ENCODE assay signal across 1 cellular context in genomic region chr11:69657911-69658605, GRCh38.
TF ChIP-seq lines count a peak whose summit lies in the region.

No MANE protein-coding gene starts in this region.

TF ChIP-seq in HepG2, 621 proteins besides CTCF, POLR2A, EP300 and RAD21 (continued from another document and continues in another):
- TF ChIP-seq DZIP1 (CRISPR knock-in tag; IDR thresholded peaks at IDR 0.05), result no peak
- TF ChIP-seq ZNF331 (CRISPR knock-in tag; IDR thresholded peaks at IDR 0.05), result peak; percentile 95
- TF ChIP-seq HNRNPUL1 (IDR thresholded peaks at IDR 0.05; ENCODE audit: low read depth, low read length), result no peak
- TF ChIP-seq MBD4 (IDR thresholded peaks at IDR 0.05; ENCODE audit: borderline replicate concordance, low read length), result no peak
- peak; percentile 64 for TF ChIP-seq CBFB (CRISPR knock-in tag; IDR thresholded peaks at IDR 0.05)
- TF ChIP-seq ZNF670 (CRISPR knock-in tag; IDR thresholded peaks at IDR 0.05; ENCODE audit: borderline replicate concordance), result no peak; the same call in 1 of the 2 replicates
- no peak for TF ChIP-seq ZNF597 (CRISPR knock-in tag; IDR thresholded peaks at IDR 0.05)
- TF ChIP-seq ZNF264 (CRISPR knock-in tag; IDR thresholded peaks at IDR 0.05), result peak; percentile 78
- TF ChIP-seq ZBTB20 (CRISPR knock-in tag; IDR thresholded peaks at IDR 0.05; ENCODE audit: borderline replicate concordance, low read depth), result peak; percentile 58; the same call in 1 of the 2 replicates
- TF ChIP-seq ZFP82 (CRISPR knock-in tag; IDR thresholded peaks at IDR 0.05; ENCODE audit: borderline replicate concordance), result no peak
- TF ChIP-seq CERS6 (CRISPR knock-in tag; IDR thresholded peaks at IDR 0.05), result no peak
- TF ChIP-seq ZNF414 (CRISPR knock-in tag; IDR thresholded peaks at IDR 0.05), result no peak
- TF ChIP-seq ZNF839 (CRISPR knock-in tag; IDR thresholded peaks at IDR 0.05; ENCODE audit: borderline replicate concordance), result no peak
- TF ChIP-seq ETV5 (CRISPR knock-in tag; IDR thresholded peaks at IDR 0.05; ENCODE audit: borderline replicate concordance), result peak; percentile 97
- no peak for TF ChIP-seq EZH2 (conservative IDR thresholded peaks at IDR 0.05; ENCODE audit: low read depth, low read length)
- peak; percentile 55; the same call in 1 of the 2 replicates for TF ChIP-seq CREB3 (CRISPR knock-in tag; IDR thresholded peaks at IDR 0.05)
- no peak for TF ChIP-seq PRPF4 (IDR thresholded peaks at IDR 0.05; ENCODE audit: low read depth, low read length, poor library complexity, severe bottlenecking)
- peak; percentile 80; the same call in 1 of the 2 replicates for TF ChIP-seq ZNF343 (CRISPR knock-in tag; IDR thresholded peaks at IDR 0.05)
- no peak for TF ChIP-seq ZNF737 (CRISPR knock-in tag; IDR thresholded peaks at IDR 0.05; ENCODE audit: borderline replicate concordance)
- TF ChIP-seq NPAS2 (CRISPR knock-in tag; IDR thresholded peaks at IDR 0.05; ENCODE audit: borderline replicate concordance), result no peak
- peak; percentile 75; the same call in 1 of the 2 replicates for TF ChIP-seq TP53 (CRISPR knock-in tag; conservative IDR thresholded peaks at IDR 0.05)
- no peak for TF ChIP-seq NR2F1 (CRISPR knock-in tag; IDR thresholded peaks at IDR 0.05)
- TF ChIP-seq NONO (IDR thresholded peaks at IDR 0.05), result no peak
- peak; percentile 86; the same call in 1 of the 2 replicates for TF ChIP-seq NONO (CRISPR knock-in tag; conservative IDR thresholded peaks at IDR 0.05)
- TF ChIP-seq MED13 (CRISPR knock-in tag; IDR thresholded peaks at IDR 0.05), result peak; percentile 48; the same call in 1 of the 2 replicates
- TF ChIP-seq TRIM22 (IDR thresholded peaks at IDR 0.05), result no peak
- TF ChIP-seq ZNF430 (CRISPR knock-in tag; IDR thresholded peaks at IDR 0.05), result peak; percentile 67
- TF ChIP-seq POLR2G (IDR thresholded peaks at IDR 0.05; ENCODE audit: low read depth, low read length), result peak; percentile 69
- peak; percentile 56; the same call in 1 of the 2 replicates for TF ChIP-seq PRDM10 (CRISPR knock-in tag; IDR thresholded peaks at IDR 0.05; ENCODE audit: low read depth)
- TF ChIP-seq KAT8 (CRISPR knock-in tag; IDR thresholded peaks at IDR 0.05), result peak; percentile 80
- no peak for TF ChIP-seq TAF15 (IDR thresholded peaks at IDR 0.05; ENCODE audit: low read depth, low read length, poor library complexity, severe bottlenecking)
- TF ChIP-seq MXD1 (CRISPR knock-in tag; IDR thresholded peaks at IDR 0.05), result peak; percentile 66; the same call in 1 of the 2 replicates
- no peak for TF ChIP-seq LCORL (IDR thresholded peaks at IDR 0.05)
- peak; percentile 97 for TF ChIP-seq LCORL (CRISPR knock-in tag; IDR thresholded peaks at IDR 0.05)
- no peak; the same call in 1 of the 2 replicates for TF ChIP-seq NAIF1 (CRISPR knock-in tag; IDR thresholded peaks at IDR 0.05; ENCODE audit: borderline replicate concordance)
- TF ChIP-seq ZNF672 (CRISPR knock-in tag; IDR thresholded peaks at IDR 0.05), result no peak
- no peak for TF ChIP-seq ZNF432 (CRISPR knock-in tag; IDR thresholded peaks at IDR 0.05; ENCODE audit: borderline replicate concordance)
- no peak for TF ChIP-seq ATF1 (CRISPR knock-in tag; IDR thresholded peaks at IDR 0.05)
- no peak for TF ChIP-seq AHR (CRISPR knock-in tag; IDR thresholded peaks at IDR 0.05)
- no peak for TF ChIP-seq ZNF382 (CRISPR knock-in tag; IDR thresholded peaks at IDR 0.05; ENCODE audit: borderline replicate concordance)
- TF ChIP-seq ZNF564 (CRISPR knock-in tag; IDR thresholded peaks at IDR 0.05), result peak; percentile 83
- TF ChIP-seq HINFP (CRISPR knock-in tag; IDR thresholded peaks at IDR 0.05; ENCODE audit: low read depth), result peak; percentile 91
- TF ChIP-seq ZBTB38 (CRISPR knock-in tag; IDR thresholded peaks at IDR 0.05), result peak; percentile 91
- TF ChIP-seq MTERF4 (CRISPR knock-in tag; IDR thresholded peaks at IDR 0.05), result no peak
- TF ChIP-seq ARID2 (CRISPR knock-in tag; IDR thresholded peaks at IDR 0.05; ENCODE audit: borderline replicate concordance), result peak; percentile 88; the same call in 1 of the 2 replicates
- peak; percentile 77; the same call in 1 of the 2 replicates for TF ChIP-seq ZSCAN29 (CRISPR knock-in tag; conservative IDR thresholded peaks at IDR 0.05)
- peak; percentile 90; the same call in 1 of the 2 replicates for TF ChIP-seq ATF2 (CRISPR knock-in tag; IDR thresholded peaks at IDR 0.05)
- peak; percentile 54 for TF ChIP-seq ZMYM4 (CRISPR knock-in tag; IDR thresholded peaks at IDR 0.05)
- 0 out of 2 replicates have a peak, but pooled peaks have one; percentile 45 for TF ChIP-seq IRF1 (CRISPR knock-in tag; IDR thresholded peaks at IDR 0.05; ENCODE audit: low read depth)
- TF ChIP-seq REL (CRISPR knock-in tag; conservative IDR thresholded peaks at IDR 0.05), result peak; percentile 79; the same call in 1 of the 2 replicates
- 0 out of 2 replicates have a peak, but pooled peaks have one; percentile 32 for TF ChIP-seq ZNF589 (CRISPR knock-in tag; conservative IDR thresholded peaks at IDR 0.05)
